ENCODE assay signal across 8 cellular contexts in genomic region chr12:47820631-47821345, GRCh38. TPM values are rescaled to one million over a fixed set of nuclear protein-coding genes. Genes with fewer than 3 reads are reported as not detected.
A peak's percentile ranks its signal among the peaks of the same experiment; 100 is the strongest.
DNase-seq lines count a peak whose midpoint lies in the region; ATAC-seq, FAIRE-seq and TF ChIP-seq lines count a peak whose summit lies in the region.

No MANE protein-coding gene starts in this region.

- H3K9me3 ChIP-seq in adipocyte (ENCODE audit: control insufficient read depth, low read length) (no peaks in the 10 kb centered on the region), heart left ventricle (no peaks in the 10 kb centered on the region), trophoblast cell (ENCODE audit: insufficient read depth, low read depth, low read length) (no peaks in the 10 kb centered on the region)

- peaks cover 3 to 4% of the 10 kb centered on the region in 2 donors for H3K36me3 Mint-ChIP-seq in CD14-positive monocyte

- H3K14ac ChIP-seq in trophoblast cell (ENCODE audit: low read length), result peak overlapping the region; percentile 98

- H3K4me1 ChIP-seq in adipocyte (ENCODE audit: control insufficient read depth, insufficient read depth, low read length) (peaks cover 78% of the 10 kb centered on the region), heart left ventricle (peaks cover 11 to 87% (median 74%) of the 10 kb centered on the region in 12 donors), trophoblast cell (ENCODE audit: control insufficient read depth in 1 of 2, insufficient read depth in 2 of 2, low read length in 2 of 2) (peaks cover 35 to 50% of the 10 kb centered on the region in 2 experiments)

- H4K91ac ChIP-seq in trophoblast cell (ENCODE audit: low read depth, low read length), result peak overlapping the region; percentile 99

- TF ChIP-seq EP300 in Ishikawa (IDR thresholded peaks at IDR 0.05; ENCODE audit: borderline replicate concordance), result peak; percentile 97

- H4K8ac ChIP-seq in trophoblast cell (ENCODE audit: low read depth, low read length), result peak overlapping the region; percentile 91

- peak overlapping the region; percentile 98 for H3K4me2 ChIP-seq in trophoblast cell (ENCODE audit: low read length)

- H3K36me3 ChIP-seq in adipocyte (ENCODE audit: control insufficient read depth, insufficient read depth, low read length, severe bottlenecking), result no peaks in the 10 kb centered on the region
- no peaks in the 10 kb centered on the region for H3K36me3 ChIP-seq in heart left ventricle
- H3K36me3 ChIP-seq in trophoblast cell (ENCODE audit: control insufficient read depth in 1 of 2, insufficient read depth in 2 of 2, low read length in 2 of 2), result peaks cover 4 to 5% of the 10 kb centered on the region in 2 experiments

- H2BK12ac ChIP-seq in trophoblast cell (ENCODE audit: low read length), result peak overlapping the region; percentile 99

- no peaks in the 10 kb centered on the region for H3K27me3 ChIP-seq in adipocyte (replicated peaks; ENCODE audit: control insufficient read depth, insufficient read depth, low read length)
- no peaks in the 10 kb centered on the region for H3K27me3 ChIP-seq in heart left ventricle
- H3K27me3 ChIP-seq in trophoblast cell (ENCODE audit: insufficient read depth, low read length), result no peaks in the 10 kb centered on the region

- intact Hi-C loops in CD14-positive monocyte (cut with micrococcal nuclease) (no loop called here), heart left ventricle (cut with DNase I) (loop anchor here in 2 of 10 donors (1.0 to 2.0 kb wide), 2 partner anchors 21 to 72 kb away; no protein-coding TSS in a partner anchor)

- H3K27ac ChIP-seq in heart left ventricle (peak overlapping the region; percentile 94 to 99 (median 98)), trophoblast cell (ENCODE audit: low read depth, low read length) (peak overlapping the region; percentile 99)

- TF ChIP-seq RAD21 in Ishikawa (IDR thresholded peaks at IDR 0.05; ENCODE audit: low read depth), result peak; percentile 26; the same call in 1 of the 2 replicates

- peak overlapping the region; percentile 83 to 97 (median 93) for H3K27ac Mint-ChIP-seq in CD14-positive monocyte

- WGBS in heart left ventricle, 4 donors, result 24 to 38% (median 26%) methylated on average over 15 to 17 of the region's 17 CpGs
- 80% methylated on average over 1 of the region's 17 CpGs for WGBS in trophoblast cell (ENCODE audit: extremely low coverage, insufficient coverage, insufficient read length)

- H3K27me3 Mint-ChIP-seq in CD14-positive monocyte (ENCODE audit: low read depth in 3 of 3), result peaks cover 0 to 2% (median 0%) of the 10 kb centered on the region in 3 donors

- DNase-seq in CD14-positive monocyte (ENCODE audit: low spot score) (peak; percentile 52), adipocyte (ENCODE audit: low read depth) (peak; percentile 98), heart left ventricle (peak; percentile 85 to 94 (median 90)), trophoblast cell (peak; percentile 81 to 82), GM12891 (ENCODE audit: insufficient read length, low spot score) (no peak)

- H3K23ac ChIP-seq in trophoblast cell (ENCODE audit: low read length), result no peak overlapping the region

- peak overlapping the region; percentile 70 for H4K12ac ChIP-seq in trophoblast cell (ENCODE audit: low read depth, low read length)

- H3K4ac ChIP-seq in trophoblast cell (ENCODE audit: low read depth, low read length), result peak overlapping the region; percentile 93

- peaks cover 0 to 3% (median 0%) of the 10 kb centered on the region in 7 donors for H3K9me3 Mint-ChIP-seq in CD14-positive monocyte

- H3K4me3 Mint-ChIP-seq in CD14-positive monocyte, result peak overlapping the region; percentile 89 to 96

- H3K9ac ChIP-seq in adipocyte (ENCODE audit: low read length) (peak overlapping the region; percentile 100), trophoblast cell (ENCODE audit: low read length) (no peak overlapping the region)

- FAIRE-seq in GM12891 (lab: Jason Lieb, UNC), result no peak

- peak overlapping the region; percentile 99 for H2BK5ac ChIP-seq in trophoblast cell (ENCODE audit: low read depth, low read length, poor library complexity)

- peak overlapping the region; percentile 97 for H3K18ac ChIP-seq in trophoblast cell (ENCODE audit: low read length)

- no peak for TF ChIP-seq CTCF in CD14-positive monocyte (IDR thresholded peaks at IDR 0.05)
- no peak for TF ChIP-seq CTCF in heart left ventricle (IDR thresholded peaks at IDR 0.05)

- peak overlapping the region; percentile 99 for H2BK120ac ChIP-seq in trophoblast cell (ENCODE audit: insufficient read depth, low read length, poor library complexity)

- TF ChIP-seq POLR2A in heart left ventricle (IDR thresholded peaks at IDR 0.05), result peak in 1 of 2 donors; percentile 76
- no peak for TF ChIP-seq POLR2A in GM12891 (IDR thresholded peaks at IDR 0.05; ENCODE audit: low read depth, low read length)

- peaks cover 39% of the 10 kb centered on the region for H3K79me2 ChIP-seq in trophoblast cell (ENCODE audit: control insufficient read depth, insufficient read depth, low read length, poor library complexity)

- H3K4me3 ChIP-seq in adipocyte (ENCODE audit: low read length) (peak overlapping the region; percentile 93), heart left ventricle (peak overlapping the region in 11 of 12 donors; percentile 65 to 98 (median 82)), trophoblast cell (ENCODE audit: low read depth, low read length) (no peak overlapping the region)

- peaks cover 82% of the 10 kb centered on the region for H3K4me1 Mint-ChIP-seq in CD14-positive monocyte

- peaks cover 39% of the 10 kb centered on the region for H3K79me1 ChIP-seq in trophoblast cell (ENCODE audit: low read length)

- peak overlapping the region; percentile 81 for H2AFZ ChIP-seq in trophoblast cell (ENCODE audit: insufficient read depth, low read length, poor library complexity)

- H2AK5ac ChIP-seq in trophoblast cell (ENCODE audit: low read length), result peak overlapping the region; percentile 94

- ATAC-seq in heart left ventricle, result peak; percentile 81 to 84 (median 84)
- no peak for ATAC-seq in HG02763 (IDR thresholded peaks at IDR 0.05; ENCODE audit: unreplicated experiment)
- no peak for ATAC-seq in HG03571 (IDR thresholded peaks at IDR 0.05; ENCODE audit: unreplicated experiment)

TF ChIP-seq in Ishikawa, 13 proteins besides CTCF, POLR2A, EP300 and RAD21 (continues in another document):
- no peak; the same call in 1 of the 2 replicates for TF ChIP-seq CREB1 (IDR thresholded peaks at IDR 0.05; ENCODE audit: low read depth)
- TF ChIP-seq USF1 (IDR thresholded peaks at IDR 0.05), result peak; percentile 34
- peak; percentile 99 for TF ChIP-seq TEAD4 (IDR thresholded peaks at IDR 0.05)
- peak; percentile 60; the same call in 1 of the 2 replicates for TF ChIP-seq ZBTB7A (IDR thresholded peaks at IDR 0.05; ENCODE audit: low read depth)
- no peak for TF ChIP-seq EGR1 (IDR thresholded peaks at IDR 0.05)
- TF ChIP-seq CEBPB (IDR thresholded peaks at IDR 0.05), result peak; percentile 64
- no peak for TF ChIP-seq TAF1 (IDR thresholded peaks at IDR 0.05; ENCODE audit: low read depth)
- TF ChIP-seq MAX (IDR thresholded peaks at IDR 0.05), result peak; percentile 11; the same call in 1 of the 2 replicates
- TF ChIP-seq FOXM1 (IDR thresholded peaks at IDR 0.05; ENCODE audit: borderline replicate concordance, low read depth), result peak; percentile 92

TF ChIP-seq in GM12891, 5 proteins besides CTCF, POLR2A, EP300 and RAD21:
- no peak for TF ChIP-seq POU2F2 (IDR thresholded peaks at IDR 0.05; ENCODE audit: low read depth, low read length)
- no peak for TF ChIP-seq PAX5 (IDR thresholded peaks at IDR 0.05; ENCODE audit: insufficient read depth, low read length, severe bottlenecking)
- no peak for TF ChIP-seq TAF1 (IDR thresholded peaks at IDR 0.05; ENCODE audit: low read depth, low read length)
- no peak for TF ChIP-seq SPI1 (IDR thresholded peaks at IDR 0.05; ENCODE audit: low read depth, low read length)
- no peak for TF ChIP-seq POLR2AphosphoS5 (IDR thresholded peaks at IDR 0.05; ENCODE audit: low read depth, low read length)

RNA-seq across cellular contexts. Expression of gene HDAC7, which starts 1.1 kb away (rescaled TPM):
- polyA plus RNA-seq in CD14-positive monocyte (1 to 10 TPM; 5.9 to 8.4 TPM), heart left ventricle (10 to 100 TPM; 42.2 to 43.9 TPM)
- total RNA-seq in heart left ventricle, result 10 to 100 TPM; 27.4 to 63.0 (median 38.6) TPM
- 47.8 and 51.3 TPM in 2 replicates for polyA plus RNA-seq in trophoblast cell (2013)
- 25.5 TPM for polyA plus RNA-seq in GM12891 (2012; ENCODE audit: low read depth, missing spikeins)

RNA-seq across cellular contexts. Expression of gene SLC48A1, which starts 47.8 kb away (rescaled TPM):
- polyA plus RNA-seq in CD14-positive monocyte (10 to 100 TPM; 15.8 to 19.6 TPM), heart left ventricle (10 to 100 TPM; 13.0 to 16.5 TPM)
- 10 to 100 TPM; 17.6 to 68.2 (median 23.9) TPM for total RNA-seq in heart left ventricle
- polyA plus RNA-seq in trophoblast cell (2013), result 4.7 and 4.8 TPM in 2 replicates
- 1.0 TPM for polyA plus RNA-seq in GM12891 (2012; ENCODE audit: low read depth, missing spikeins)

Comparison
In these comparisons a context has a peak if more than half of its experiments do, and no peak if none do; other contexts are left out.
1. ATAC-seq: peak in heart left ventricle (4 of 4); none in HG02763 (single experiment) and HG03571 (single experiment).
2. RNA of gene HDAC7, which starts 1.1 kb away (polyA plus RNA-seq): 42.2 to 43.9 TPM in heart left ventricle; 5.9 to 8.4 TPM in CD14-positive monocyte; every median in the first group is over 4 times any median in the second.